8 cellular contexts compared by ENCODE assay signal in genomic region chr3:45994661-45995369, GRCh38. TPM values are rescaled to one million over a fixed set of nuclear protein-coding genes. Genes with fewer than 3 reads are reported as not detected.
A peak's percentile ranks its signal among the peaks of the same experiment; 100 is the strongest.
DNase-seq lines count a peak whose midpoint lies in the region; ATAC-seq and TF ChIP-seq lines count a peak whose summit lies in the region.

No MANE protein-coding gene starts in this region.

- H3K27me3 ChIP-seq in foreskin keratinocyte, result no peaks in the 10 kb centered on the region

- H3K4me1 ChIP-seq in foreskin keratinocyte, result no peaks in the 10 kb centered on the region

- H3K9me3 Mint-ChIP-seq in activated T-cell treated with anti-CD3 and anti-CD28 coated beads, Interleukin-2, amount 50 U/mL, for 72 hours, result no peaks in the 10 kb centered on the region
- no peaks in the 10 kb centered on the region for H3K9me3 Mint-ChIP-seq in osteocyte (ENCODE audit: unreplicated experiment)

- H3K4me1 Mint-ChIP-seq in activated T-cell treated with anti-CD3 and anti-CD28 coated beads, Interleukin-2, amount 50 U/mL, for 72 hours (ENCODE audit: low read depth), result peaks cover 55% of the 10 kb centered on the region
- H3K4me1 Mint-ChIP-seq in osteocyte (ENCODE audit: unreplicated experiment), result peaks cover 5% of the 10 kb centered on the region

- peak overlapping the region; percentile 91 for H3K27ac Mint-ChIP-seq in activated T-cell treated with anti-CD3 and anti-CD28 coated beads, Interleukin-2, amount 50 U/mL, for 72 hours
- H3K27ac Mint-ChIP-seq in osteocyte (ENCODE audit: unreplicated experiment), result peak overlapping the region; percentile 62

- no peak for TF ChIP-seq CTCF in foreskin keratinocyte (conservative IDR thresholded peaks at IDR 0.05)
- no peak for TF ChIP-seq CTCF in osteocyte (IDR thresholded peaks at IDR 0.05)

- peaks cover 0 to 6% of the 10 kb centered on the region in 2 donors for H3K36me3 Mint-ChIP-seq in activated T-cell treated with anti-CD3 and anti-CD28 coated beads, Interleukin-2, amount 50 U/mL, for 72 hours (ENCODE audit: insufficient read depth in 2 of 2)
- no peaks in the 10 kb centered on the region for H3K36me3 Mint-ChIP-seq in osteocyte (ENCODE audit: unreplicated experiment)

- peaks cover 11% of the 10 kb centered on the region for H3K27me3 Mint-ChIP-seq in activated T-cell treated with anti-CD3 and anti-CD28 coated beads, Interleukin-2, amount 50 U/mL, for 72 hours (ENCODE audit: low read depth)
- H3K27me3 Mint-ChIP-seq in osteocyte (ENCODE audit: unreplicated experiment), result peaks cover 16% of the 10 kb centered on the region

- H3K27ac ChIP-seq in foreskin keratinocyte, result peak overlapping the region; percentile 73

- DNase-seq in DMS 273 treated with DMSO at 0.1 percent for 48 hours (lab: John Stamatoyannopoulos, UW) (peak; percentile 31), NAMALWA (ENCODE audit: low spot score) (peak; percentile 27), foreskin keratinocyte (no peak), osteocyte (ENCODE audit: extremely low spot score, unreplicated experiment) (no peak), NCI-H2107 (lab: John Stamatoyannopoulos, UW) (no peak), NCI-H1048 (lab: John Stamatoyannopoulos, UW) (no peak)
- DNase-seq in activated T-cell treated with anti-CD3 and anti-CD28 coated beads, Interleukin-2, amount 50 U/mL, for 72 hours, result peak; percentile 53 to 58

- H3K4me3 Mint-ChIP-seq in activated T-cell treated with anti-CD3 and anti-CD28 coated beads, Interleukin-2, amount 50 U/mL, for 72 hours, result peak overlapping the region; percentile 88 to 89
- peak overlapping the region; percentile 81 for H3K4me3 Mint-ChIP-seq in osteocyte (ENCODE audit: unreplicated experiment)

- peak; percentile 21 for ATAC-seq in GM21717 (IDR thresholded peaks at IDR 0.05; ENCODE audit: unreplicated experiment)
- ATAC-seq in activated T-cell treated with anti-CD3 and anti-CD28 coated beads, Interleukin-2, amount 50 U/mL, for 72 hours (replicated peaks in 1 of 2), result peak; percentile 50 to 58
- peak; percentile 33 for ATAC-seq in foreskin keratinocyte

RNA-seq across cellular contexts. Expression of gene FYCO1, which starts 0.8 kb away (rescaled TPM):
- total RNA-seq in activated T-cell treated with anti-CD3 and anti-CD28 coated beads, Interleukin-2, amount 50 U/mL, for 72 hours, result 10 to 100 TPM; 17.6 to 25.1 TPM
- total RNA-seq in foreskin keratinocyte (14.1 and 18.7 TPM in 2 replicates), osteocyte (31.8 and 35.0 TPM in 2 replicates)
- polyA plus RNA-seq in foreskin keratinocyte, result 4.4 and 6.4 TPM in 2 replicates

RNA-seq across cellular contexts. Expression of gene XCR1, which starts 32.5 kb away (rescaled TPM):
- total RNA-seq in activated T-cell treated with anti-CD3 and anti-CD28 coated beads, Interleukin-2, amount 50 U/mL, for 72 hours, result not detected
- total RNA-seq in foreskin keratinocyte (not detected in 2 replicates), osteocyte (not detected in 2 replicates)
- not detected in 2 replicates for polyA plus RNA-seq in foreskin keratinocyte

RNA-seq across cellular contexts. Expression of gene CXCR6, which starts 51.6 kb away (rescaled TPM):
- 10 to 100 TPM in 1 of 2 donors, 1 to 10 TPM in 1; 2.0 to 13.1 TPM for total RNA-seq in activated T-cell treated with anti-CD3 and anti-CD28 coated beads, Interleukin-2, amount 50 U/mL, for 72 hours
- not detected in 2 replicates for total RNA-seq in foreskin keratinocyte
- not detected in 2 replicates for polyA plus RNA-seq in foreskin keratinocyte
- not detected in 2 replicates for total RNA-seq in osteocyte

Comparison
In these comparisons a context has a peak if more than half of its experiments do, and no peak if none do; other contexts are left out.
1. DNase-seq: peak in DMS 273 treated with DMSO at 0.1 percent for 48 hours (single experiment), NAMALWA (single experiment) and activated T-cell treated with anti-CD3 and anti-CD28 coated beads, Interleukin-2, amount 50 U/mL, for 72 hours (2 of 2); none in foreskin keratinocyte (0 of 2), osteocyte (single experiment), NCI-H2107 (single experiment) and NCI-H1048 (single experiment).
2. Peak in every context shown above with its lines, with median percentiles within 50 percentile points of each other: ATAC-seq.